8 cellular contexts compared by ENCODE assay signal in genomic region chr7:118183254-118183585, GRCh38. TPM values are rescaled to one million over a fixed set of nuclear protein-coding genes. Genes with fewer than 3 reads are reported as not detected.
A peak's percentile ranks its signal among the peaks of the same experiment; 100 is the strongest.
DNase-seq lines count a peak whose midpoint lies in the region; ATAC-seq and TF ChIP-seq lines count a peak whose summit lies in the region.

No MANE protein-coding gene starts in this region.

- no peak for ATAC-seq in activated T-cell treated with anti-CD3 and anti-CD28 coated beads, Interleukin-2, amount 50 U/mL, for 4 hours

- DNase-seq in activated T-cell treated with anti-CD3 and anti-CD28 coated beads, Interleukin-2, amount 50 U/mL, for 4 hours = no peak
- peak; percentile 35 for DNase-seq in stimulated activated CD8-positive, alpha-beta memory T cell treated with anti-CD3 and anti-CD28 coated beads, Interleukin-4, amount 100 ng/mL, for 48 hours
- DNase-seq in KBM-7 (no peak), COR-L47 (lab: John Stamatoyannopoulos, UW) (no peak), NCI-H1694 (lab: John Stamatoyannopoulos, UW) (no peak)

- H3K27ac ChIP-seq in C4-2B = peak overlapping the region; percentile 89
- H3K27ac ChIP-seq in HEK293 (ENCODE audit: extremely low read depth, low read depth, low read length) = peak overlapping the region; percentile 69

- H3K9me3 ChIP-seq in HEK293 (ENCODE audit: control insufficient read depth, insufficient read depth, low read depth, low read length) (no peaks in the 10 kb centered on the region), iPS-15b (ENCODE audit: control insufficient read depth, insufficient read depth, low read length) (no peaks in the 10 kb centered on the region)

- no peaks in the 10 kb centered on the region for H3K27me3 Mint-ChIP-seq in activated T-cell treated with anti-CD3 and anti-CD28 coated beads, Interleukin-2, amount 50 U/mL, for 4 hours (ENCODE audit: low read depth)

- peak overlapping the region; percentile 90 for H3K4me3 Mint-ChIP-seq in activated T-cell treated with anti-CD3 and anti-CD28 coated beads, Interleukin-2, amount 50 U/mL, for 4 hours

- POLR2A ChIA-PET in HEK293 (lab: Yijun Ruan, JAX) = no interaction called here

- TF ChIP-seq CTCF in C4-2B (conservative IDR thresholded peaks at IDR 0.05) (no peak), HEK293 (tag by site-specific recombination; IDR thresholded peaks at IDR 0.05) (no peak)

- H3K4me1 Mint-ChIP-seq in activated T-cell treated with anti-CD3 and anti-CD28 coated beads, Interleukin-2, amount 50 U/mL, for 4 hours (ENCODE audit: low read depth) = peaks cover 38% of the 10 kb centered on the region

- H3K4me1 ChIP-seq in HEK293 (ENCODE audit: control insufficient read depth, insufficient read depth, low read length) (no peaks in the 10 kb centered on the region; the same call in 1 of the 2 replicates), iPS-15b (ENCODE audit: control insufficient read depth, insufficient read depth, low read length) (no peaks in the 10 kb centered on the region)

- H3K36me3 Mint-ChIP-seq in activated T-cell treated with anti-CD3 and anti-CD28 coated beads, Interleukin-2, amount 50 U/mL, for 4 hours (ENCODE audit: insufficient read depth) = peaks cover 25% of the 10 kb centered on the region

- CTCF ChIA-PET in HEK293 (lab: Yijun Ruan, JAX) = no interaction called here

- no peaks in the 10 kb centered on the region for H3K9me3 Mint-ChIP-seq in activated T-cell treated with anti-CD3 and anti-CD28 coated beads, Interleukin-2, amount 50 U/mL, for 4 hours

- H3K27me3 ChIP-seq in iPS-15b (ENCODE audit: control insufficient read depth, insufficient read depth, low read length) = no peaks in the 10 kb centered on the region

- H3K4me3 ChIP-seq in HEK293 (ENCODE audit: low read depth, low read length) = peak overlapping the region; percentile 98
- H3K4me3 ChIP-seq in iPS-15b (ENCODE audit: low read depth, low read length) = peak overlapping the region; percentile 90

- in situ Hi-C loops in KBM-7 (cut with MboI; ENCODE audit: low pct_unique_long_range_greater_than_20kb, low sequenced_read_pairs) = no loop called here

- H3K36me3 ChIP-seq in HEK293 (ENCODE audit: control insufficient read depth in 2 of 2, insufficient read depth in 1 of 2, low read length in 2 of 2) (peaks cover 16 to 17% of the 10 kb centered on the region in 2 experiments; a peak in 2 of 3 replicates), iPS-15b (ENCODE audit: control insufficient read depth, insufficient read depth, low read length) (no peaks in the 10 kb centered on the region)

- H3K9ac ChIP-seq in iPS-15b (ENCODE audit: low read depth, low read length) = peak overlapping the region; percentile 95

TF ChIP-seq in HEK293, 187 proteins besides CTCF, POLR2A, EP300 and RAD21:
- TF ChIP-seq SETDB1 (IDR thresholded peaks at IDR 0.05; ENCODE audit: insufficient read length, low read length) = no peak
- TF ChIP-seq BCL11A (tag by site-specific recombination; IDR thresholded peaks at IDR 0.05; ENCODE audit: low read depth) = no peak
- TF ChIP-seq ZNF776 (tag by site-specific recombination; IDR thresholded peaks at IDR 0.05; ENCODE audit: borderline replicate concordance) = no peak
- no peak for TF ChIP-seq BCL11B (tag by site-specific recombination; IDR thresholded peaks at IDR 0.05; ENCODE audit: low read depth)
- no peak for TF ChIP-seq ZNF623 (tag by site-specific recombination; IDR thresholded peaks at IDR 0.05)
- no peak for TF ChIP-seq ZNF571 (tag by site-specific recombination; IDR thresholded peaks at IDR 0.05)
- TF ChIP-seq, protein P1, sequence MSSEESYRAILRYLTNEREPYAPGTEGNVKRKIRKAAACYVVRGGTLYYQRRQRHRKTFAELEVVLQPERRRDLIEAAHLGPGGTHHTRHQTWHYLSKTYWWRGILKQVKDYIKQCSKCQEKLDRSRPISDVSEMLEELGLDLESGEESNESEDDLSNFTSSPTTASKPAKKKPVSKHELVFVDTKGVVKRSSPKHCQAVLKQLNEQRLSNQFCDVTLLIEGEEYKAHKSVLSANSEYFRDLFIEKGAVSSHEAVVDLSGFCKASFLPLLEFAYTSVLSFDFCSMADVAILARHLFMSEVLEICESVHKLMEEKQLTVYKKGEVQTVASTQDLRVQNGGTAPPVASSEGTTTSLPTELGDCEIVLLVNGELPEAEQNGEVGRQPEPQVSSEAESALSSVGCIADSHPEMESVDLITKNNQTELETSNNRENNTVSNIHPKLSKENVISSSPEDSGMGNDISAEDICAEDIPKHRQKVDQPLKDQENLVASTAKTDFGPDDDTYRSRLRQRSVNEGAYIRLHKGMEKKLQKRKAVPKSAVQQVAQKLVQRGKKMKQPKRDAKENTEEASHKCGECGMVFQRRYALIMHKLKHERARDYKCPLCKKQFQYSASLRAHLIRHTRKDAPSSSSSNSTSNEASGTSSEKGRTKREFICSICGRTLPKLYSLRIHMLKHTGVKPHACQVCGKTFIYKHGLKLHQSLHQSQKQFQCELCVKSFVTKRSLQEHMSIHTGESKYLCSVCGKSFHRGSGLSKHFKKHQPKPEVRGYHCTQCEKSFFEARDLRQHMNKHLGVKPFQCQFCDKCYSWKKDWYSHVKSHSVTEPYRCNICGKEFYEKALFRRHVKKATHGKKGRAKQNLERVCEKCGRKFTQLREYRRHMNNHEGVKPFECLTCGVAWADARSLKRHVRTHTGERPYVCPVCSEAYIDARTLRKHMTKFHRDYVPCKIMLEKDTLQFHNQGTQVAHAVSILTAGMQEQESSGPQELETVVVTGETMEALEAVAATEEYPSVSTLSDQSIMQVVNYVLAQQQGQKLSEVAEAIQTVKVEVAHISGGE (tag by site-specific recombination; conservative IDR thresholded peaks at IDR 0.05; ENCODE audit: low read depth) = no peak
- no peak for TF ChIP-seq TRIM28 (IDR thresholded peaks at IDR 0.05; ENCODE audit: borderline replicate concordance, low read length)
- TF ChIP-seq ZNF202 (tag by site-specific recombination; IDR thresholded peaks at IDR 0.05; ENCODE audit: borderline replicate concordance) = no peak
- no peak for TF ChIP-seq ZNF391 (tag by site-specific recombination; IDR thresholded peaks at IDR 0.05; ENCODE audit: borderline replicate concordance, low read depth)
- TF ChIP-seq ZBTB1 (tag by site-specific recombination; IDR thresholded peaks at IDR 0.05) = no peak
- TF ChIP-seq, protein P2, sequence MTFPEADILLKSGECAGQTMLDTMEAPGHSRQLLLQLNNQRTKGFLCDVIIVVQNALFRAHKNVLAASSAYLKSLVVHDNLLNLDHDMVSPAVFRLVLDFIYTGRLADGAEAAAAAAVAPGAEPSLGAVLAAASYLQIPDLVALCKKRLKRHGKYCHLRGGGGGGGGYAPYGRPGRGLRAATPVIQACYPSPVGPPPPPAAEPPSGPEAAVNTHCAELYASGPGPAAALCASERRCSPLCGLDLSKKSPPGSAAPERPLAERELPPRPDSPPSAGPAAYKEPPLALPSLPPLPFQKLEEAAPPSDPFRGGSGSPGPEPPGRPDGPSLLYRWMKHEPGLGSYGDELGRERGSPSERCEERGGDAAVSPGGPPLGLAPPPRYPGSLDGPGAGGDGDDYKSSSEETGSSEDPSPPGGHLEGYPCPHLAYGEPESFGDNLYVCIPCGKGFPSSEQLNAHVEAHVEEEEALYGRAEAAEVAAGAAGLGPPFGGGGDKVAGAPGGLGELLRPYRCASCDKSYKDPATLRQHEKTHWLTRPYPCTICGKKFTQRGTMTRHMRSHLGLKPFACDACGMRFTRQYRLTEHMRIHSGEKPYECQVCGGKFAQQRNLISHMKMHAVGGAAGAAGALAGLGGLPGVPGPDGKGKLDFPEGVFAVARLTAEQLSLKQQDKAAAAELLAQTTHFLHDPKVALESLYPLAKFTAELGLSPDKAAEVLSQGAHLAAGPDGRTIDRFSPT (tag by site-specific recombination; IDR thresholded peaks at IDR 0.05) = no peak

RNA-seq across cellular contexts. Expression of gene LSM8, which starts 0.7 kb away (rescaled TPM):
- total RNA-seq in activated T-cell treated with anti-CD3 and anti-CD28 coated beads, Interleukin-2, amount 50 U/mL, for 4 hours = 10 to 100 TPM; 45.9 to 51.7 (median 50.6) TPM

RNA-seq across cellular contexts. Expression of gene ANKRD7, which starts 41.3 kb away (rescaled TPM):
- under 1 TPM in 1 of 3 donors, not detected in 2; 0.34 TPM for total RNA-seq in activated T-cell treated with anti-CD3 and anti-CD28 coated beads, Interleukin-2, amount 50 U/mL, for 4 hours
